8 cellular contexts compared by ENCODE assay signal in the genomic region with DNA sequence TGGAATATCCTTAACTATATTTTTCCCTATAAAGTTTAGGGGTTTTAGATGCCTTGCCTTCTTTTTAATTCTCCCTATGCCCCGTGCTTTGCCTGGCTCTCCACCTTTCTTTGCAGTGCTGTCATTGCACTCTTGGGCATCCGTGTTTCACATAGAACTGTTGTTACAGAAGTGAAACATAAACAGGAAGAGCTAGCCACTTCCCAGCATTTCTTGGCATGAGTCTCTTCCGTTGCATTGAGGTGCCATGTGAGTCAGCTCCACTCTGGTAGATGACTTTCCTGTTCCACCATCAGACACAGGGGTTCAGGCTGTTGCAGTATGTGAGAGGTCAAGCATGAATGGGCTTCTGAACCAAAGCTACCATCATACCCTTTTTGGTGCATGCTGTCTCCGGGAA.
DNase-seq lines count a peak whose midpoint lies in the region; ATAC-seq and TF ChIP-seq lines count a peak whose summit lies in the region.

No MANE protein-coding gene starts in this region.

- no peaks in the 10 kb centered on the region for H3K79me2 ChIP-seq in fibroblast of lung (ENCODE audit: control insufficient read depth, insufficient read depth, low read length)

- peak overlapping the region; percentile 21 for H3K4me2 ChIP-seq in fibroblast of lung (ENCODE audit: extremely low read depth, insufficient read depth, low read length)

- H3K9me3 Mint-ChIP-seq in Calu3 (ENCODE audit: low read depth, unreplicated experiment): no peaks in the 10 kb centered on the region
- H3K9me3 Mint-ChIP-seq in T-helper 2 cell treated with Interferon-gamma antibody and Interleukin-4, amounts not matched to agents 5 μg/mL and 100 μg/mL, for 36 hours: no peaks in the 10 kb centered on the region

- no peak overlapping the region for H3K4me3 Mint-ChIP-seq in Calu3 (ENCODE audit: low read depth, unreplicated experiment)
- H3K4me3 Mint-ChIP-seq in T-helper 2 cell treated with Interferon-gamma antibody and Interleukin-4, amounts not matched to agents 5 μg/mL and 100 μg/mL, for 36 hours: peak overlapping the region; percentile 73

- H3K27me3 Mint-ChIP-seq in Calu3 (ENCODE audit: unreplicated experiment): no peaks in the 10 kb centered on the region
- H3K27me3 Mint-ChIP-seq in T-helper 2 cell treated with Interferon-gamma antibody and Interleukin-4, amounts not matched to agents 5 μg/mL and 100 μg/mL, for 36 hours (ENCODE audit: low read depth): peaks cover 21% of the 10 kb centered on the region

- no TSS peak for BruUV-seq in Calu3 (replicated peaks; lab: Mats Ljungman, UMichigan)

- intact Hi-C loops in Calu3 (cut with micrococcal nuclease; ENCODE audit: unreplicated experiment): no loop called here

- peak overlapping the region; percentile 15 for H3K27ac Mint-ChIP-seq in Calu3 (ENCODE audit: unreplicated experiment)
- H3K27ac Mint-ChIP-seq in T-helper 2 cell treated with Interferon-gamma antibody and Interleukin-4, amounts not matched to agents 5 μg/mL and 100 μg/mL, for 36 hours: peak overlapping the region; percentile 71

- H3K9me3 ChIP-seq in fibroblast of lung (ENCODE audit: control insufficient read depth, insufficient read depth, low read depth, low read length): no peaks in the 10 kb centered on the region

- H3K27ac ChIP-seq in fibroblast of lung (ENCODE audit: insufficient read depth, low read length): peak overlapping the region; percentile 69

- no peaks in the 10 kb centered on the region for H4K20me1 ChIP-seq in fibroblast of lung (ENCODE audit: control insufficient read depth, extremely low read depth, insufficient read depth, low read length)

- no peak overlapping the region for H3K4me3 ChIP-seq in fibroblast of lung (replicated peaks in 1 of 4; ENCODE audit: control extremely low read depth in 1 of 4, insufficient read depth in 1 of 4, low read depth in 3 of 4, low read length in 4 of 4)
- no peak overlapping the region for H3K4me3 ChIP-seq in skeletal muscle cell (ENCODE audit: low read depth, low read length)

- H3K4me1 ChIP-seq in fibroblast of lung (ENCODE audit: control insufficient read depth, extremely low read depth, insufficient read depth, low read length): peaks cover 8% of the 10 kb centered on the region

- ATAC-seq in HG02642 (IDR thresholded peaks at IDR 0.05; ENCODE audit: poor library complexity, unreplicated experiment) (peak; percentile 48), HG03378 (IDR thresholded peaks at IDR 0.05; ENCODE audit: unreplicated experiment) (no peak)

- H3K27me3 ChIP-seq in fibroblast of lung (ENCODE audit: control insufficient read depth, insufficient read depth, low read length): no peaks in the 10 kb centered on the region

- CTCF ChIA-PET in Calu3 (lab: Charles Lee): interaction anchor here (0.9 kb wide), 1 partner anchor 63 kb away, joined by 4 read pairs; no protein-coding TSS in a partner anchor

- H3K4me1 Mint-ChIP-seq in Calu3 (ENCODE audit: low read depth, unreplicated experiment): peaks cover 15% of the 10 kb centered on the region
- H3K4me1 Mint-ChIP-seq in T-helper 2 cell treated with Interferon-gamma antibody and Interleukin-4, amounts not matched to agents 5 μg/mL and 100 μg/mL, for 36 hours (ENCODE audit: low read depth): peaks cover 20% of the 10 kb centered on the region

- H3K36me3 ChIP-seq in fibroblast of lung (ENCODE audit: control insufficient read depth, insufficient read depth, low read length): no peaks in the 10 kb centered on the region

- no peaks in the 10 kb centered on the region for H3K36me3 Mint-ChIP-seq in Calu3 (ENCODE audit: insufficient read depth, unreplicated experiment)
- H3K36me3 Mint-ChIP-seq in T-helper 2 cell treated with Interferon-gamma antibody and Interleukin-4, amounts not matched to agents 5 μg/mL and 100 μg/mL, for 36 hours (ENCODE audit: low read depth): peaks cover 3% of the 10 kb centered on the region

- TF ChIP-seq CTCF in Calu3 (IDR thresholded peaks at IDR 0.05; ENCODE audit: unreplicated experiment): no peak
- TF ChIP-seq CTCF in fibroblast of lung (conservative IDR thresholded peaks at IDR 0.05 in 1 of 2, IDR thresholded peaks at IDR 0.05 in 1 of 2; ENCODE audit: low read depth in 1 of 2, low read length in 2 of 2): peak in 1 of 2 donors; percentile 54

- no peak overlapping the region for H2AFZ ChIP-seq in fibroblast of lung (ENCODE audit: low read length)

- DNase-seq in Calu3 (peak; percentile 33), fibroblast of lung (ENCODE audit: low read depth in 2 of 2) (peak; percentile 90 to 94), skeletal muscle cell (ENCODE audit: low read depth) (peak; percentile 88), HuH-7.5 (ENCODE audit: low spot score) (no peak)
- DNase-seq in T-helper 2 cell treated with Interferon-gamma antibody and Interleukin-4, amounts not matched to agents 5 μg/mL and 100 μg/mL, for 36 hours (ENCODE audit: low spot score): peak; percentile 52
- DNase-seq in effector CD8-positive, alpha-beta T cell (lab: John Stamatoyannopoulos, UW): no peak

- no peak overlapping the region for H3K9ac ChIP-seq in fibroblast of lung (ENCODE audit: insufficient read depth, low read length)

Comparison
In these comparisons a context has a peak if more than half of its experiments do, and no peak if none do; other contexts are left out.
1. DNase-seq: peak in Calu3 (single experiment), T-helper 2 cell treated with Interferon-gamma antibody and Interleukin-4, amounts not matched to agents 5 μg/mL and 100 μg/mL, for 36 hours (single experiment), fibroblast of lung (2 of 2) and skeletal muscle cell (single experiment); none in HuH-7.5 (single experiment) and effector CD8-positive, alpha-beta T cell (single experiment).